In the genomic region with DNA sequence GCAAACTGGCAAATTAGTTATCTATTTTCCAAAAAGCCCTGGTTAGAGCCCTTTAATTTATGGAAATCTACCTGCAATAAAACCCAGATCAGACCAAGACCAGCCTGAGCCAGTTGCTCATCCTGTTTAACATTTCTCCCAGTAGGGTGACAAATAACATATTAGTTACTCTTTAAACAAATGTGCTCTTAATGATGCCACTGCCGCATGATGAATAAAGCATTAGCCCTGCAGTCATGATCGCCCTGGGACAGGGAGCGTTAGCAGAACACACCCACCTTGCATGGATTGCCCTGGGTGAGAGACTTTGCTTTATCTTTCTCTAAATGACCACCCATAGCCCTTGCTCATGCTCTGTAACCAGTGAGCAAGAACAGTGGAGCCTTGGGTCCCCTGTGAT, we compare ENCODE assay signal across 38 cellular contexts.
"Had no signal": no experiment of that assay in that cellular context is flagged by ENCODE, and none has a peak within 500 bp of the region (broad histone marks: within the 10 kb centered on the region; RNA-seq: fewer than 3 reads in every experiment).

No MANE protein-coding gene starts in this region.

- H3K79me2 ChIP-seq: parathyroid adenoma had no signal

- H3K9me3 Mint-ChIP-seq: activated naive CD4-positive, alpha-beta T cell treated with anti-CD3 and anti-CD28 coated beads for 36 hours; activated naive CD8-positive, alpha-beta T cell treated with anti-CD3 and anti-CD28 coated beads for 36 hours; activated T-helper 1 cell treated with anti-CD3 and anti-CD28 coated beads, Interleukin-12 subunit alpha, Interleukin-12 subunit beta, Interleukin-2, Interleukin-4 antibody, amounts not matched to agents 30 ng/mL and 10 ng/mL and 1 ng/mL, durations not matched to agents 14 hours and 24 hours and 36 hours had no signal

- H3K27ac ChIP-seq: adrenal gland, ascending aorta, cardiac muscle cell, coronary artery, gastrocnemius medialis, left lung, lower lobe of right lung, parathyroid adenoma, psoas muscle, right atrium auricular region, stomach, suprapubic skin, tibial artery, upper lobe of right lung, VCaP had no signal

- H2AFZ ChIP-seq: parathyroid adenoma had no signal

- DNase-seq: activated CD4-positive, alpha-beta T cell treated with anti-CD3 and anti-CD28 coated beads for 48 hours; activated CD4-positive, alpha-beta T cell treated with anti-CD3 and anti-CD28 coated beads, Interleukin-2, amount 50 U/mL, for 48 hours; activated CD8-positive, alpha-beta memory T cell treated with anti-CD3 and anti-CD28 coated beads for 24 hours; activated effector memory CD4-positive, alpha-beta T cell treated with anti-CD3 and anti-CD28 coated beads, Interleukin-2, amount 50 U/mL, for 16 hours; activated naive CD4-positive, alpha-beta T cell treated with anti-CD3 and anti-CD28 coated beads for 36 hours; activated naive CD8-positive, alpha-beta T cell treated with anti-CD3 and anti-CD28 coated beads for 36 hours; adrenal gland; dorsolateral prefrontal cortex; effector memory CD4-positive, alpha-beta T cell; erythroblast; gastrocnemius medialis; glutamatergic neuron; left lung; lower lobe of right lung; mesenchymal stem cell; naive thymus-derived CD8-positive, alpha-beta T cell; nucleus accumbens; psoas muscle; stimulated activated CD4-positive, alpha-beta T cell treated with anti-CD3 and anti-CD28 coated beads, Interleukin-15, amount 100 ng/mL, for 24 hours; stimulated activated CD4-positive, alpha-beta T cell treated with anti-CD3 and anti-CD28 coated beads, Interleukin-2, amount 100 ng/mL, for 24 hours; stimulated activated naive B cell treated with anti-CD40 and anti-IgM and Interleukin-4, amounts not matched to agents 10 μg/mL and 1 μg/mL and 100 μg/mL, for 72 hours; stomach; T-helper 9 cell; tibial artery; upper lobe of right lung had no signal

- H3K4me3 ChIP-seq: adrenal gland, ascending aorta, cardiac muscle cell, coronary artery, dorsolateral prefrontal cortex, gastrocnemius medialis, left lung, lower lobe of right lung, psoas muscle, right atrium auricular region, stomach, suprapubic skin, tibial artery, upper lobe of right lung had no signal

- H3K27ac Mint-ChIP-seq: activated naive CD4-positive, alpha-beta T cell treated with anti-CD3 and anti-CD28 coated beads for 36 hours; activated naive CD8-positive, alpha-beta T cell treated with anti-CD3 and anti-CD28 coated beads for 36 hours; activated T-helper 1 cell treated with anti-CD3 and anti-CD28 coated beads, Interleukin-12 subunit alpha, Interleukin-12 subunit beta, Interleukin-2, Interleukin-4 antibody, amounts not matched to agents 30 ng/mL and 10 ng/mL and 1 ng/mL, durations not matched to agents 14 hours and 24 hours and 36 hours; naive thymus-derived CD8-positive, alpha-beta T cell; stimulated activated naive B cell treated with anti-CD40 and anti-IgM and Interleukin-4, amounts not matched to agents 10 μg/mL and 1 μg/mL and 100 μg/mL, for 72 hours had no signal

- H3K4me1 Mint-ChIP-seq: activated naive CD8-positive, alpha-beta T cell treated with anti-CD3 and anti-CD28 coated beads for 36 hours; naive thymus-derived CD8-positive, alpha-beta T cell; neural crest cell; stimulated activated naive B cell treated with anti-CD40 and anti-IgM and Interleukin-4, amounts not matched to agents 10 μg/mL and 1 μg/mL and 100 μg/mL, for 72 hours had no signal

- H3K9ac ChIP-seq: parathyroid adenoma had no signal

- H3K4me3 Mint-ChIP-seq: activated naive CD4-positive, alpha-beta T cell treated with anti-CD3 and anti-CD28 coated beads for 36 hours; activated naive CD8-positive, alpha-beta T cell treated with anti-CD3 and anti-CD28 coated beads for 36 hours; activated T-helper 1 cell treated with anti-CD3 and anti-CD28 coated beads, Interleukin-12 subunit alpha, Interleukin-12 subunit beta, Interleukin-2, Interleukin-4 antibody, amounts not matched to agents 30 ng/mL and 10 ng/mL and 1 ng/mL, durations not matched to agents 14 hours and 24 hours and 36 hours; brain; naive thymus-derived CD8-positive, alpha-beta T cell; neural crest cell; stimulated activated naive B cell treated with anti-CD40 and anti-IgM and Interleukin-4, amounts not matched to agents 10 μg/mL and 1 μg/mL and 100 μg/mL, for 72 hours had no signal

- H3K27me3 Mint-ChIP-seq: brain; stimulated activated naive B cell treated with anti-CD40 and anti-IgM and Interleukin-4, amounts not matched to agents 10 μg/mL and 1 μg/mL and 100 μg/mL, for 72 hours had no signal

- H3K36me3 ChIP-seq: adrenal gland, ascending aorta, cardiac muscle cell, gastrocnemius medialis, left lung, lower lobe of right lung, right atrium auricular region, stomach, suprapubic skin, tibial artery, upper lobe of right lung had no signal

- H3K4me1 ChIP-seq: adrenal gland, ascending aorta, gastrocnemius medialis, left lung, lower lobe of right lung, parathyroid adenoma, right atrium auricular region, suprapubic skin, tibial artery, upper lobe of right lung had no signal

- FAIRE-seq: keratinocyte, TTC549 had no signal

- H3K27me3 ChIP-seq: adrenal gland, ascending aorta, cardiac muscle cell, dorsolateral prefrontal cortex, gastrocnemius medialis, left lung, right atrium auricular region, stomach, suprapubic skin, tibial artery, upper lobe of right lung had no signal

- ATAC-seq: activated CD4-positive, CD25-positive, alpha-beta regulatory T cell treated with anti-CD3 and anti-CD28 coated beads, Interleukin-2, amount 50 U/mL, for 24 hours; gastrocnemius medialis; left lung; lower lobe of right lung; naive thymus-derived CD8-positive, alpha-beta T cell; psoas muscle; stimulated activated naive B cell treated with anti-CD40 and anti-IgM and Interleukin-4, amounts not matched to agents 10 μg/mL and 1 μg/mL and 100 μg/mL, for 72 hours; upper lobe of right lung had no signal

- H3K36me3 Mint-ChIP-seq: activated naive CD8-positive, alpha-beta T cell treated with anti-CD3 and anti-CD28 coated beads for 36 hours; naive thymus-derived CD8-positive, alpha-beta T cell; stimulated activated naive B cell treated with anti-CD40 and anti-IgM and Interleukin-4, amounts not matched to agents 10 μg/mL and 1 μg/mL and 100 μg/mL, for 72 hours had no signal

- H3K9me3 ChIP-seq: adrenal gland, ascending aorta, gastrocnemius medialis, left lung, lower lobe of right lung, right atrium auricular region, suprapubic skin, tibial artery, upper lobe of right lung had no signal
